Comparison of ENCODE assay signal across 7 cellular contexts in the genomic region with DNA sequence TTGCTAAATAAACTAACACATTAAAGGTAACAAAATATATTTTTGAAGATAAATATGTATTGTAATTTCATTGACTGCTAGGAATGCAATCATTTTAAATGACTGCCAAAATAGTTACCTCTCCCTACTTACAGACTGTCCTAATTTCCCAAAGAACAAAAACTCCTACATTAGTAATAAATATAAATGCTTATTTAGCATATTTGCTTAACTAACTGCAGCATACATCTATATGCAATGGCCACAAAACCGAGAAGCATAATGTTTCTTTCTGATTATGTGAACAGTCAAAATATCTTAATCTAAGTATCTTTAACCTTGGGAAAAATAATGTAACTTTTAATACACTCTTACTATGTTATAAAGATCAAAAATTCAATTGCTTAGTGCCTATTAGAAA.
"Had no signal": no experiment of that assay in that cellular context is flagged by ENCODE, and none has a peak within 500 bp of the region (broad histone marks: within the 10 kb centered on the region; RNA-seq: fewer than 3 reads in every experiment).

No MANE protein-coding gene starts in this region.

- FAIRE-seq: HTR-8/SVneo had no signal

- H3K27ac ChIP-seq: HL-60, KMS-11 had no signal

- H3K4me2 ChIP-seq: KMS-11 had no signal

- DNase-seq: Karpas-422, Kasumi-1, KBM-7, KG1 had no signal

- H3K9ac ChIP-seq: KMS-11 had no signal
